Comparison of ENCODE assay signal across 1 cellular context in the genomic region with DNA sequence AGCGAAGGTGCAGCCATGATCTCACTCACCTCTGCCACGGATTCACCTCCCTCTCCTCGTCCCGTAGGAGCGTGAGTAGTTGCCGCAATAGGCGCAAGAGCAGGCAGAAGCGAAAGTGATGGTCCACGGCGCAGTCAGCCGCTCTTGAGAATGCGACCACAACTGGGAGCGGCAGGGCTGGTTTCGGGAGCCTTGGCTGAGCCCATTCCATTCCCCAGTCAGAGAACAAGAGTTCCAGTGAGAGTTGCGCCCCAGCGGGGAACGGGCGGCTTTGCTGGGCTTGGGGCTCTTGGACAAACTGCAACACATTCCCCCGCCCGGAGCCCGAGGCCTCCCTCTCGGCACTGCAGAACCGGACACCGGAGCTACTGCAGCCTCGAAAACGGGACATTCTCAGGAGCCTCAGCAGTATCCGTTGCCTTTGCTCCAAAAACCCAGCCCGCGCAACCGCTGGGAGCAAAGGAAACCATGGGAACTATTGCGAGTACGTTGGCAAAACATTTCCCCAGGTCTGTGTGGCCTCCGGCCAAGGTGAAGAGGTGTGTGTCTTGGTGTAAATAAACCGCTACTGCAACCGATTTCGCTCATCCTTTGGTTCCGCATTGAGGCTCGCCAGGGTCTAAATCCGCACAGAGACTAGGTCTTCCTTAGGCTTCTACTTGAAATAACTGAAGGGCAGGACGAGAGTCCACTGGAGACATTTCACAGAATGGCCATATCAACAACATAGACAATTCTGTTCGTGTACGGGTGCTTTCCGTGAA.
A peak's percentile ranks its signal among the peaks of the same experiment; 100 is the strongest.
TF ChIP-seq lines count a peak whose summit lies in the region.

No MANE protein-coding gene starts in this region.

TF ChIP-seq in K562, 482 proteins besides CTCF, POLR2A, EP300 and RAD21 (continued from another document and continues in another):
- TF ChIP-seq MLLT1 (IDR thresholded peaks at IDR 0.05) = 0 out of 4 replicates have a peak, but pooled peaks of 1 of the 2 experiments have one; percentile 54
- TF ChIP-seq EHMT2 (IDR thresholded peaks at IDR 0.05) = peak; percentile 85
- TF ChIP-seq DDX20 (tag; IDR thresholded peaks at IDR 0.05; ENCODE audit: low read depth) = no peak
- TF ChIP-seq MAX (CRISPR knock-in tag; IDR thresholded peaks at IDR 0.05) = 0 out of 2 replicates have a peak, but pooled peaks have one; percentile 32
- TF ChIP-seq RBM22 (IDR thresholded peaks at IDR 0.05; ENCODE audit: low read depth, low read length, poor library complexity, severe bottlenecking) = no peak
- TF ChIP-seq RBFOX2 (IDR thresholded peaks at IDR 0.05; ENCODE audit: low read depth, low read length) = peak; percentile 74
- peak; percentile 15; the same call in 1 of the 2 replicates for TF ChIP-seq ZC3H4 (CRISPR knock-in tag; IDR thresholded peaks at IDR 0.05; ENCODE audit: borderline replicate concordance)
- TF ChIP-seq CCAR2 (IDR thresholded peaks at IDR 0.05; ENCODE audit: low read depth, low read length) = peak; percentile 65; the same call in 1 of the 2 replicates
- TF ChIP-seq ADNP (tag; IDR thresholded peaks at IDR 0.05) = no peak
- no peak for TF ChIP-seq ESRRB (CRISPR knock-in tag; IDR thresholded peaks at IDR 0.05; ENCODE audit: borderline replicate concordance)
- TF ChIP-seq CC2D1A (IDR thresholded peaks at IDR 0.05) = peak; percentile 52; the same call in 1 of the 2 replicates
- no peak for TF ChIP-seq SAFB2 (IDR thresholded peaks at IDR 0.05; ENCODE audit: borderline replicate concordance, low read depth, low read length, severe bottlenecking)
- no peak for TF ChIP-seq NCOA6 (IDR thresholded peaks at IDR 0.05)
- peak; percentile 39; the same call in 1 of the 2 replicates for TF ChIP-seq CREB3L1 (IDR thresholded peaks at IDR 0.05; ENCODE audit: borderline replicate concordance, low read depth)
- no peak for TF ChIP-seq ELK3 (CRISPR knock-in tag; IDR thresholded peaks at IDR 0.05)
- TF ChIP-seq RFX1 (IDR thresholded peaks at IDR 0.05) = peak; percentile 90
- TF ChIP-seq HNRNPUL1 (IDR thresholded peaks at IDR 0.05; ENCODE audit: low read length) = no peak
- TF ChIP-seq ZNF431 (CRISPR knock-in tag; IDR thresholded peaks at IDR 0.05) = 0 out of 2 replicates have a peak, but pooled peaks have one; percentile 47
- TF ChIP-seq RBBP5 (IDR thresholded peaks at IDR 0.05; ENCODE audit: borderline replicate concordance, insufficient read depth, low read length, poor library complexity, severe bottlenecking) = peak; percentile 90
- TF ChIP-seq ZNF766 (CRISPR knock-in tag; conservative IDR thresholded peaks at IDR 0.05) = peak; percentile 75
- TF ChIP-seq HDAC3 (IDR thresholded peaks at IDR 0.05; ENCODE audit: borderline replicate concordance, partially characterized antibody) = peak; percentile 65
- TF ChIP-seq, protein P1, sequence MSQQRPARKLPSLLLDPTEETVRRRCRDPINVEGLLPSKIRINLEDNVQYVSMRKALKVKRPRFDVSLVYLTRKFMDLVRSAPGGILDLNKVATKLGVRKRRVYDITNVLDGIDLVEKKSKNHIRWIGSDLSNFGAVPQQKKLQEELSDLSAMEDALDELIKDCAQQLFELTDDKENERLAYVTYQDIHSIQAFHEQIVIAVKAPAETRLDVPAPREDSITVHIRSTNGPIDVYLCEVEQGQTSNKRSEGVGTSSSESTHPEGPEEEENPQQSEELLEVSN (IDR thresholded peaks at IDR 0.05; ENCODE audit: borderline replicate concordance in 1 of 2, extremely low read depth in 1 of 2, insufficient read depth in 1 of 2, insufficient read length in 1 of 2, low read depth in 1 of 2, low read length in 1 of 2, poor library complexity in 1 of 2, severe bottlenecking in 1 of 2) = peak in 1 of 2 experiments; percentile 47
- peak; percentile 55 to 76; a peak in 3 of 4 replicates for TF ChIP-seq MNT (conservative IDR thresholded peaks at IDR 0.05)
- TF ChIP-seq DIDO1 (tag; IDR thresholded peaks at IDR 0.05; ENCODE audit: low read depth) = peak; percentile 88; the same call in 1 of the 2 replicates
- no peak for TF ChIP-seq ZNF212 (CRISPR knock-in tag; IDR thresholded peaks at IDR 0.05)
- TF ChIP-seq NFIC (IDR thresholded peaks at IDR 0.05) = peak; percentile 98
- peak; percentile 45; the same call in 1 of the 2 replicates for TF ChIP-seq PML (IDR thresholded peaks at IDR 0.05; ENCODE audit: low read length)
- no peak for TF ChIP-seq YBX1 (IDR thresholded peaks at IDR 0.05)
- TF ChIP-seq ZNF347 (CRISPR knock-in tag; IDR thresholded peaks at IDR 0.05; ENCODE audit: low read depth) = no peak
- TF ChIP-seq CBX5 (IDR thresholded peaks at IDR 0.05; ENCODE audit: borderline replicate concordance, low read depth) = 0 out of 2 replicates have a peak, but pooled peaks have one; percentile 51
- TF ChIP-seq, protein P2, sequence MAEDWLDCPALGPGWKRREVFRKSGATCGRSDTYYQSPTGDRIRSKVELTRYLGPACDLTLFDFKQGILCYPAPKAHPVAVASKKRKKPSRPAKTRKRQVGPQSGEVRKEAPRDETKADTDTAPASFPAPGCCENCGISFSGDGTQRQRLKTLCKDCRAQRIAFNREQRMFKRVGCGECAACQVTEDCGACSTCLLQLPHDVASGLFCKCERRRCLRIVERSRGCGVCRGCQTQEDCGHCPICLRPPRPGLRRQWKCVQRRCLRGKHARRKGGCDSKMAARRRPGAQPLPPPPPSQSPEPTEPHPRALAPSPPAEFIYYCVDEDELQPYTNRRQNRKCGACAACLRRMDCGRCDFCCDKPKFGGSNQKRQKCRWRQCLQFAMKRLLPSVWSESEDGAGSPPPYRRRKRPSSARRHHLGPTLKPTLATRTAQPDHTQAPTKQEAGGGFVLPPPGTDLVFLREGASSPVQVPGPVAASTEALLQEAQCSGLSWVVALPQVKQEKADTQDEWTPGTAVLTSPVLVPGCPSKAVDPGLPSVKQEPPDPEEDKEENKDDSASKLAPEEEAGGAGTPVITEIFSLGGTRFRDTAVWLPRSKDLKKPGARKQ (CRISPR knock-in tag; IDR thresholded peaks at IDR 0.05) = no peak
- peak; percentile 12 for TF ChIP-seq ZFP36 (IDR thresholded peaks at IDR 0.05; ENCODE audit: low read depth, low read length, partially characterized antibody)
- TF ChIP-seq ZNF408 (CRISPR knock-in tag; IDR thresholded peaks at IDR 0.05; ENCODE audit: low read depth) = no peak
- peak; percentile 79; the same call in 1 of the 2 replicates for TF ChIP-seq XRCC5 (IDR thresholded peaks at IDR 0.05; ENCODE audit: low read depth, low read length)
- TF ChIP-seq FOXM1 (IDR thresholded peaks at IDR 0.05; ENCODE audit: low read depth) = peak; percentile 50; the same call in 1 of the 2 replicates
- no peak for TF ChIP-seq FOXM1 (CRISPR knock-in tag; IDR thresholded peaks at IDR 0.05; ENCODE audit: low read depth)
- peak; percentile 36; the same call in 1 of the 2 replicates for TF ChIP-seq CREB1 (IDR thresholded peaks at IDR 0.05)
- peak; percentile 37; the same call in 1 of the 2 replicates for TF ChIP-seq CREB1 (CRISPR knock-in tag; IDR thresholded peaks at IDR 0.05)
- peak; percentile 40 for TF ChIP-seq KDM5B (IDR thresholded peaks at IDR 0.05; ENCODE audit: insufficient replicate concordance, low read depth, low read length)
- peak in 1 of 2 experiments; percentile 91; a peak in 2 of 3 replicates for TF ChIP-seq CBX3 (IDR thresholded peaks at IDR 0.05; ENCODE audit: borderline replicate concordance in 1 of 2, low read length in 2 of 2)
- peak; percentile 77 to 84; a peak in 3 of 4 replicates for TF ChIP-seq TBL1XR1 (IDR thresholded peaks at IDR 0.05; ENCODE audit: low read length in 2 of 2)
- TF ChIP-seq ZNF165 (CRISPR knock-in tag; IDR thresholded peaks at IDR 0.05; ENCODE audit: borderline replicate concordance) = no peak
- TF ChIP-seq RBM14 (IDR thresholded peaks at IDR 0.05; ENCODE audit: borderline replicate concordance, insufficient read depth, low read depth, low read length) = no peak
- TF ChIP-seq RBM25 (IDR thresholded peaks at IDR 0.05; ENCODE audit: low read depth, low read length, severe bottlenecking) = no peak
- peak; percentile 96 for TF ChIP-seq ZEB2 (IDR thresholded peaks at IDR 0.05)
- no peak for TF ChIP-seq HNRNPK (IDR thresholded peaks at IDR 0.05; ENCODE audit: low read depth, low read length, poor library complexity, severe bottlenecking)
- peak; percentile 57; the same call in 1 of the 2 replicates for TF ChIP-seq NFRKB (IDR thresholded peaks at IDR 0.05; ENCODE audit: low read depth)
- TF ChIP-seq ZHX1 (conservative IDR thresholded peaks at IDR 0.05; ENCODE audit: low read length) = 0 out of 2 replicates have a peak, but pooled peaks have one; percentile 33
- no peak for TF ChIP-seq ZNF23 (CRISPR knock-in tag; IDR thresholded peaks at IDR 0.05)
- TF ChIP-seq, protein P3, sequence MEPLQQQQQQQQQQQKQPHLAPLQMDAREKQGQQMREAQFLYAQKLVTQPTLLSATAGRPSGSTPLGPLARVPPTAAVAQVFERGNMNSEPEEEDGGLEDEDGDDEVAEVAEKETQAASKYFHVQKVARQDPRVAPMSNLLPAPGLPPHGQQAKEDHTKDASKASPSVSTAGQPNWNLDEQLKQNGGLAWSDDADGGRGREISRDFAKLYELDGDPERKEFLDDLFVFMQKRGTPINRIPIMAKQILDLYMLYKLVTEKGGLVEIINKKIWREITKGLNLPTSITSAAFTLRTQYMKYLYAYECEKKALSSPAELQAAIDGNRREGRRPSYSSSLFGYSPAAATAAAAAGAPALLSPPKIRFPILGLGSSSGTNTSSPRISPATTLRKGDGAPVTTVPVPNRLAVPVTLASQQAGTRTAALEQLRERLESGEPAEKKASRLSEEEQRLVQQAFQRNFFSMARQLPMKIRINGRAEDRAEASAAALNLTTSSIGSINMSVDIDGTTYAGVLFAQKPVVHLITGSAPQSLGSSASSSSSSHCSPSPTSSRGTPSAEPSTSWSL (CRISPR knock-in tag; IDR thresholded peaks at IDR 0.05; ENCODE audit: borderline replicate concordance) = no peak
- peak; percentile 93 for TF ChIP-seq GABPB1 (CRISPR knock-in tag; IDR thresholded peaks at IDR 0.05)
- peak; percentile 75 for TF ChIP-seq POLR2AphosphoS5 (IDR thresholded peaks at IDR 0.05; ENCODE audit: control insufficient read depth, insufficient read depth, low read depth, low read length)
- TF ChIP-seq POLR2G (IDR thresholded peaks at IDR 0.05; ENCODE audit: low read depth, low read length) = peak; percentile 74
- TF ChIP-seq FOXJ3 (CRISPR knock-in tag; IDR thresholded peaks at IDR 0.05) = peak; percentile 87
